ENCODE assay signal across 1 cellular context in genomic region chr1:196407358-196408041, GRCh38.
TF ChIP-seq lines count a peak whose summit lies in the region.

No MANE protein-coding gene starts in this region.

TF ChIP-seq in HepG2, 621 proteins besides CTCF, POLR2A, EP300 and RAD21:
- no peak for TF ChIP-seq ZBTB2 (CRISPR knock-in tag; IDR thresholded peaks at IDR 0.05; ENCODE audit: low read depth)
- TF ChIP-seq ZNF616 (CRISPR knock-in tag; IDR thresholded peaks at IDR 0.05; ENCODE audit: low read depth): no peak
- TF ChIP-seq ZNF562 (CRISPR knock-in tag; IDR thresholded peaks at IDR 0.05; ENCODE audit: borderline replicate concordance): no peak
- no peak for TF ChIP-seq BRD4 (CRISPR knock-in tag; IDR thresholded peaks at IDR 0.05)
- no peak for TF ChIP-seq CENPT (CRISPR knock-in tag; IDR thresholded peaks at IDR 0.05; ENCODE audit: low read depth)
- TF ChIP-seq FOXA1 (IDR thresholded peaks at IDR 0.05): no peak
- no peak for TF ChIP-seq FOXA1 (CRISPR knock-in tag; IDR thresholded peaks at IDR 0.05)
- TF ChIP-seq GATA4 (IDR thresholded peaks at IDR 0.05; ENCODE audit: borderline replicate concordance, low read depth): no peak
- TF ChIP-seq HNF4A (CRISPR knock-in tag; IDR thresholded peaks at IDR 0.05): no peak
- TF ChIP-seq RARA (CRISPR knock-in tag; IDR thresholded peaks at IDR 0.05): no peak
- TF ChIP-seq GRHL1 (CRISPR knock-in tag; conservative IDR thresholded peaks at IDR 0.05): no peak
